Comparison of ENCODE assay signal across 9 cellular contexts in genomic region chr5:73796164-73797141, GRCh38.
DNase-seq lines count a peak whose midpoint lies in the region; ATAC-seq, FAIRE-seq and TF ChIP-seq lines count a peak whose summit lies in the region.
"Had no signal": no experiment of that assay in that cellular context is flagged by ENCODE, and none has a peak within 500 bp of the region (broad histone marks: within the 10 kb centered on the region; RNA-seq: fewer than 3 reads in every experiment).

No MANE protein-coding gene starts in this region.

- CTCF ChIA-PET in activated CD4-positive, alpha-beta memory T cell treated with anti-CD3 and anti-CD28 coated beads for 36 hours (lab: Charles Lee) = interaction anchor here (1.1 to 11.4 kb wide), 3 partner anchors 33 to 207 kb away, joined by 3 to 255 read pairs (median 3); no protein-coding TSS in a partner anchor
- CTCF ChIA-PET in activated CD4-positive, alpha-beta memory T cell treated with anti-CD3 and anti-CD28 coated beads, Interleukin-2, amount 10 ng/mL, durations not matched to agents 7 days and 5 days (lab: Charles Lee) = interaction anchor here (1.6 to 7.2 kb wide), 2 partner anchors 25 to 207 kb away, joined by 3 to 74 read pairs; no protein-coding TSS in a partner anchor

- H3K27ac ChIP-seq in VCaP (peak overlapping the region; percentile 79; the same call in 1 of the 2 replicates), keratinocyte (ENCODE audit: control insufficient read depth, insufficient read depth, low read length) (peak overlapping the region; percentile 30)

- H2AFZ ChIP-seq in keratinocyte (ENCODE audit: control insufficient read depth, low read length) = no peak overlapping the region

- peaks cover 6% of the 10 kb centered on the region for H3K4me1 Mint-ChIP-seq in activated CD4-positive, alpha-beta memory T cell treated with anti-CD3 and anti-CD28 coated beads for 36 hours (ENCODE audit: low read depth)
- peaks cover 9% of the 10 kb centered on the region for H3K4me1 Mint-ChIP-seq in activated CD4-positive, alpha-beta memory T cell treated with anti-CD3 and anti-CD28 coated beads, Interleukin-2, amount 10 ng/mL, durations not matched to agents 7 days and 5 days

- peaks cover 24% of the 10 kb centered on the region for H3K4me1 ChIP-seq in keratinocyte (ENCODE audit: control insufficient read depth, extremely low read depth, insufficient read depth, low read length)

- TF ChIP-seq CTCF in VCaP (conservative IDR thresholded peaks at IDR 0.05) (no peak), keratinocyte (optimal IDR thresholded peaks at IDR 0.05 in 1 of 3, IDR thresholded peaks at IDR 0.05 in 1 of 3, conservative IDR thresholded peaks at IDR 0.05 in 1 of 3; ENCODE audit: extremely low read depth in 1 of 3, insufficient read depth in 2 of 3, low read length in 3 of 3) (no peak)

- H3K9me1 ChIP-seq in keratinocyte (ENCODE audit: control insufficient read depth, extremely low read depth, insufficient read depth, low read length) = no peaks in the 10 kb centered on the region

- no peak overlapping the region for H3K27ac Mint-ChIP-seq in activated CD4-positive, alpha-beta memory T cell treated with anti-CD3 and anti-CD28 coated beads for 36 hours
- H3K27ac Mint-ChIP-seq in activated CD4-positive, alpha-beta memory T cell treated with anti-CD3 and anti-CD28 coated beads, Interleukin-2, amount 10 ng/mL, durations not matched to agents 7 days and 5 days = no peak overlapping the region

- H3K9me3 Mint-ChIP-seq in activated CD4-positive, alpha-beta memory T cell treated with anti-CD3 and anti-CD28 coated beads for 36 hours = no peaks in the 10 kb centered on the region
- H3K9me3 Mint-ChIP-seq in activated CD4-positive, alpha-beta memory T cell treated with anti-CD3 and anti-CD28 coated beads, Interleukin-2, amount 10 ng/mL, durations not matched to agents 7 days and 5 days = no peaks in the 10 kb centered on the region

- H4K20me1 ChIP-seq in keratinocyte (ENCODE audit: control insufficient read depth, extremely low read depth, insufficient read depth, low read length) = no peaks in the 10 kb centered on the region

- peak; percentile 24 for DNase-seq in activated CD4-positive, alpha-beta memory T cell treated with anti-CD3 and anti-CD28 coated beads for 36 hours
- DNase-seq in activated CD4-positive, alpha-beta memory T cell treated with anti-CD3 and anti-CD28 coated beads, Interleukin-2, amount 10 ng/mL, durations not matched to agents 7 days and 5 days = no peak
- DNase-seq in keratinocyte (ENCODE audit: low read depth, low spot score) (no peak), NCI-H187 treated with DMSO at 0.1 percent for 48 hours (lab: John Stamatoyannopoulos, UW) (no peak), NCI-H187 (lab: John Stamatoyannopoulos, UW) (no peak)

- no peak overlapping the region for H3K4me2 ChIP-seq in keratinocyte (ENCODE audit: control insufficient read depth, extremely low read depth, insufficient read depth, low read depth, low read length)

- H3K79me2 ChIP-seq in keratinocyte (ENCODE audit: control insufficient read depth, insufficient read depth, low read length) = peaks cover 3% of the 10 kb centered on the region

- ATAC-seq in HG03342 (IDR thresholded peaks at IDR 0.05; ENCODE audit: unreplicated experiment) (peak; percentile 67), HG02571 (IDR thresholded peaks at IDR 0.05; ENCODE audit: unreplicated experiment) (no peak)

- FAIRE-seq in keratinocyte (lab: Jason Lieb, UNC) = peak; percentile 20

- H3K4me3 ChIP-seq in keratinocyte (ENCODE audit: control insufficient read depth in 2 of 3, extremely low read depth in 1 of 3, insufficient read depth in 2 of 3, low read depth in 1 of 3, low read length in 3 of 3) = no peak overlapping the region
- H3K4me3 ChIP-seq: skin epidermis had no signal

- no peaks in the 10 kb centered on the region for H3K36me3 Mint-ChIP-seq in activated CD4-positive, alpha-beta memory T cell treated with anti-CD3 and anti-CD28 coated beads for 36 hours
- H3K36me3 Mint-ChIP-seq in activated CD4-positive, alpha-beta memory T cell treated with anti-CD3 and anti-CD28 coated beads, Interleukin-2, amount 10 ng/mL, durations not matched to agents 7 days and 5 days (ENCODE audit: low read depth) = no peaks in the 10 kb centered on the region

- POLR2A ChIA-PET in activated CD4-positive, alpha-beta memory T cell treated with anti-CD3 and anti-CD28 coated beads for 36 hours (lab: Charles Lee) = no interaction called here
- POLR2A ChIA-PET in activated CD4-positive, alpha-beta memory T cell treated with anti-CD3 and anti-CD28 coated beads, Interleukin-2, amount 10 ng/mL, durations not matched to agents 7 days and 5 days (lab: Charles Lee) = no interaction called here

- H3K27me3 ChIP-seq in keratinocyte (ENCODE audit: control insufficient read depth, extremely low read depth, insufficient read depth, low read length) = no peaks in the 10 kb centered on the region

- dilution Hi-C loops in keratinocyte (cut with MboI; ENCODE audit: extremely low pct_ligation_motif_present, low sequenced_read_pairs) = no loop called here

- H3K27me3 Mint-ChIP-seq in activated CD4-positive, alpha-beta memory T cell treated with anti-CD3 and anti-CD28 coated beads for 36 hours = peaks cover 23% of the 10 kb centered on the region
- peaks cover 31% of the 10 kb centered on the region for H3K27me3 Mint-ChIP-seq in activated CD4-positive, alpha-beta memory T cell treated with anti-CD3 and anti-CD28 coated beads, Interleukin-2, amount 10 ng/mL, durations not matched to agents 7 days and 5 days

- H3K4me3 Mint-ChIP-seq in activated CD4-positive, alpha-beta memory T cell treated with anti-CD3 and anti-CD28 coated beads for 36 hours = no peak overlapping the region
- H3K4me3 Mint-ChIP-seq in activated CD4-positive, alpha-beta memory T cell treated with anti-CD3 and anti-CD28 coated beads, Interleukin-2, amount 10 ng/mL, durations not matched to agents 7 days and 5 days = no peak overlapping the region

- H3K9me3 ChIP-seq in keratinocyte (ENCODE audit: control insufficient read depth, low read depth, low read length) = no peaks in the 10 kb centered on the region

- intact Hi-C loops in activated CD4-positive, alpha-beta memory T cell treated with anti-CD3 and anti-CD28 coated beads for 36 hours (cut with micrococcal nuclease) = loop anchor here (10.0 kb wide), 1 partner anchor 112 kb away; no protein-coding TSS in a partner anchor

- peaks cover 10 to 23% of the 10 kb centered on the region in 2 experiments for H3K36me3 ChIP-seq in keratinocyte (ENCODE audit: control insufficient read depth in 2 of 2, extremely low read depth in 1 of 2, insufficient read depth in 2 of 2, low read length in 2 of 2)

- no peak overlapping the region for H3K9ac ChIP-seq in keratinocyte (ENCODE audit: control insufficient read depth, extremely low read depth, insufficient read depth, low read length)
